ENCODE assay signal across 8 cellular contexts in genomic region chr6:149749594-149750135, GRCh38. TPM values are rescaled to one million over a fixed set of nuclear protein-coding genes. Genes with fewer than 3 reads are reported as not detected.
DNase-seq lines count a peak whose midpoint lies in the region; TF ChIP-seq lines count a peak whose summit lies in the region.

Gene PCMT1 (plus strand): TSS chr6:149749741. CDS start chr6:149749902, 161 bp downstream.

- no peaks in the 10 kb centered on the region for H3K27me3 Mint-ChIP-seq in H9 (ENCODE audit: low read depth)
- H3K27me3 Mint-ChIP-seq in neural progenitor cell (ENCODE audit: insufficient read depth, low read depth), result no peaks in the 10 kb centered on the region

- H2AFZ ChIP-seq in H9 (ENCODE audit: low read length) (no peak within 1 kb of the TSS), neural progenitor cell (replicated peaks) (peak within 1 kb of the TSS; percentile 78)

- no peaks in the 10 kb centered on the region for H3K79me1 ChIP-seq in H9 (ENCODE audit: insufficient read depth, low read depth, low read length, poor library complexity, severe bottlenecking)

- H3K27ac Mint-ChIP-seq in H9 (peak within 1 kb of the TSS; percentile 63 to 91 (median 83); a peak in 5 of 7 replicates), neural progenitor cell (peak within 1 kb of the TSS; percentile 82)

- in situ Hi-C loops in G401 (cut with HindIII; ENCODE audit: low sequenced_read_pairs), result no loop called here

- peak within 1 kb of the TSS; percentile 37 for H3K27ac ChIP-seq in H9 (ENCODE audit: insufficient read length, low read depth, low read length)
- H3K27ac ChIP-seq in neural progenitor cell, result peak within 1 kb of the TSS; percentile 85

- H3K79me2 ChIP-seq in H9 (ENCODE audit: insufficient read depth, low read length) (peaks cover 27% of the 10 kb centered on the region; the same call in 1 of the 2 replicates), neural progenitor cell (ENCODE audit: low read depth) (peaks cover 67% of the 10 kb centered on the region)

- no peak within 1 kb of the TSS for H4K8ac ChIP-seq in H9 (replicated peaks; ENCODE audit: insufficient read length, low read depth, low read length)

- DNase-seq in G401 (ENCODE audit: low spot score), result peak; percentile 91
- DNase-seq in H9, result peak; percentile 92
- DNase-seq in M059J (ENCODE audit: low read depth), result peak; percentile 95
- DNase-seq in SHP77 treated with DMSO at 0.1 percent for 48 hours (lab: John Stamatoyannopoulos, UW), result peak; percentile 64
- peak; percentile 88 for DNase-seq in activated gamma-delta T cell treated with Interleukin-2 at 50 U/mL for 16 hours
- DNase-seq in foreskin fibroblast, result peak; percentile 92 to 96
- peak; percentile 97 for DNase-seq in neural progenitor cell (ENCODE audit: low spot score)
- peak; percentile 82 for DNase-seq in stromal cell of bone marrow (ENCODE audit: low read depth)

- peak within 1 kb of the TSS; percentile 86 for H3K9ac ChIP-seq in H9 (ENCODE audit: extremely low read depth, insufficient read length, low read length)
- peak within 1 kb of the TSS; percentile 65 for H3K9ac ChIP-seq in neural progenitor cell

- no peak within 1 kb of the TSS for H2BK20ac ChIP-seq in H9 (ENCODE audit: low read depth, low read length, poor library complexity, severe bottlenecking)

- no peak within 1 kb of the TSS for H3K4ac ChIP-seq in H9 (ENCODE audit: low read depth, low read length)

- H2BK120ac ChIP-seq in H9 (ENCODE audit: low read depth, low read length, poor library complexity, severe bottlenecking), result no peak within 1 kb of the TSS

- no peak within 1 kb of the TSS for H4K5ac ChIP-seq in H9 (ENCODE audit: insufficient read length, low read depth, low read length)

- H3K18ac ChIP-seq in H9 (ENCODE audit: insufficient read length, low read depth, low read length), result peak within 1 kb of the TSS; percentile 90

- H4K20me1 ChIP-seq in H9 (ENCODE audit: control insufficient read depth, insufficient read depth, insufficient read length) (no peaks in the 10 kb centered on the region), neural progenitor cell (ENCODE audit: low read depth) (peaks cover 26% of the 10 kb centered on the region)

- peak within 1 kb of the TSS; percentile 87 to 91 for H3K4me3 Mint-ChIP-seq in H9
- peak within 1 kb of the TSS; percentile 94 for H3K4me3 Mint-ChIP-seq in neural progenitor cell

- H3K36me3 ChIP-seq in neural progenitor cell, result no peaks in the 10 kb centered on the region

- no peak within 1 kb of the TSS; the same call in 1 of the 2 replicates for H2BK15ac ChIP-seq in H9 (ENCODE audit: low read depth, low read length)

- H3K9me3 Mint-ChIP-seq in H9, result no peaks in the 10 kb centered on the region
- no peaks in the 10 kb centered on the region for H3K9me3 Mint-ChIP-seq in neural progenitor cell

- H3K4me1 ChIP-seq in H9 (ENCODE audit: insufficient read depth, low read length) (peaks cover 2% of the 10 kb centered on the region; the same call in 1 of the 2 replicates), neural progenitor cell (peaks cover 14% of the 10 kb centered on the region)

- no CpG with 5 or more reads among the region's 60 CpGs for WGBS in H9 (ENCODE audit: extremely low coverage, insufficient read length, low lambda C conversion rate)

- no peak within 1 kb of the TSS for H3K23ac ChIP-seq in H9 (ENCODE audit: insufficient read length, low read depth, low read length)

- H3K36me3 Mint-ChIP-seq in H9 (ENCODE audit: insufficient read depth in 1 of 3, low read depth in 3 of 3), result no peaks in the 10 kb centered on the region; a peak in 2 of 7 replicates
- no peaks in the 10 kb centered on the region for H3K36me3 Mint-ChIP-seq in neural progenitor cell

- no peaks in the 10 kb centered on the region for H3K27me3 ChIP-seq in H9 (ENCODE audit: insufficient read depth, low read length)
- H3K27me3 ChIP-seq in neural progenitor cell, result no peaks in the 10 kb centered on the region

- H2BK12ac ChIP-seq in H9 (ENCODE audit: insufficient read length, low read depth, low read length), result no peak within 1 kb of the TSS

- no peak within 1 kb of the TSS for H3T11ph ChIP-seq in H9 (ENCODE audit: low read length)

- H3K4me1 Mint-ChIP-seq in H9 (peaks cover 17 to 20% of the 10 kb centered on the region in 2 experiments), neural progenitor cell (peaks cover 25% of the 10 kb centered on the region)

- H3K4me3 ChIP-seq in foreskin fibroblast (ENCODE audit: low read depth in 1 of 2, low read length in 2 of 2), result peak within 1 kb of the TSS; percentile 95 to 98
- peak within 1 kb of the TSS; percentile 96 for H3K4me3 ChIP-seq in neural progenitor cell

- H3K23me2 ChIP-seq in H9 (ENCODE audit: insufficient read length, low read depth, low read length, poor library complexity, severe bottlenecking), result peaks cover 5% of the 10 kb centered on the region

- H3K56ac ChIP-seq in H9 (ENCODE audit: insufficient read length, low read depth, low read length), result no peak within 1 kb of the TSS

- peak within 1 kb of the TSS; percentile 85 for H3K14ac ChIP-seq in H9 (ENCODE audit: insufficient read depth, low read length)

- H3K9me3 ChIP-seq in H9 (ENCODE audit: control insufficient read depth, low read depth, low read length), result no peaks in the 10 kb centered on the region
- H3K9me3 ChIP-seq in neural progenitor cell (ENCODE audit: low read depth), result no peaks in the 10 kb centered on the region

- H2BK5ac ChIP-seq in H9 (ENCODE audit: insufficient read length, low read length), result no peak within 1 kb of the TSS

- peaks cover 20% of the 10 kb centered on the region for H3F3A ChIP-seq in neural progenitor cell (ENCODE audit: low read depth)

- H3K4me2 ChIP-seq in H9 (ENCODE audit: insufficient read depth, insufficient read length, low read length) (peak within 1 kb of the TSS; percentile 86), neural progenitor cell (peak within 1 kb of the TSS; percentile 93)

- H2AK5ac ChIP-seq in H9 (ENCODE audit: insufficient read length, low read length), result no peak within 1 kb of the TSS

- H4K91ac ChIP-seq in H9 (ENCODE audit: insufficient read length, low read depth, low read length), result no peak within 1 kb of the TSS

- TF ChIP-seq CTCF in H9 (conservative IDR thresholded peaks at IDR 0.05) (no peak), foreskin fibroblast (IDR thresholded peaks at IDR 0.05; ENCODE audit: low read depth, low read length) (no peak), neural progenitor cell (IDR thresholded peaks at IDR 0.05) (no peak)

RNA-seq across cellular contexts. Expression of gene PCMT1, which starts in this region (rescaled TPM):
- 188 and 195 TPM in 2 replicates for total RNA-seq in G401 (2014; rRNA removed; shearing (Covaris generic))
- total RNA-seq in H9 (2021) (91.5 and 98.3 TPM in 2 replicates), neural progenitor cell (ENCODE audit: low replicate concordance) (112 and 133 TPM in 2 replicates)
- total RNA-seq in M059J (2014; rRNA removed; shearing (Covaris generic)), result 277 and 290 TPM in 2 replicates

Comparison
In these comparisons a context has a peak if more than half of its experiments do, and no peak if none do; other contexts are left out.
1. Peak in every context shown above with its lines: DNase-seq, H3K4me3 ChIP-seq and H3K27ac ChIP-seq.